ENCODE assay signal across 13 cellular contexts in the genomic region with DNA sequence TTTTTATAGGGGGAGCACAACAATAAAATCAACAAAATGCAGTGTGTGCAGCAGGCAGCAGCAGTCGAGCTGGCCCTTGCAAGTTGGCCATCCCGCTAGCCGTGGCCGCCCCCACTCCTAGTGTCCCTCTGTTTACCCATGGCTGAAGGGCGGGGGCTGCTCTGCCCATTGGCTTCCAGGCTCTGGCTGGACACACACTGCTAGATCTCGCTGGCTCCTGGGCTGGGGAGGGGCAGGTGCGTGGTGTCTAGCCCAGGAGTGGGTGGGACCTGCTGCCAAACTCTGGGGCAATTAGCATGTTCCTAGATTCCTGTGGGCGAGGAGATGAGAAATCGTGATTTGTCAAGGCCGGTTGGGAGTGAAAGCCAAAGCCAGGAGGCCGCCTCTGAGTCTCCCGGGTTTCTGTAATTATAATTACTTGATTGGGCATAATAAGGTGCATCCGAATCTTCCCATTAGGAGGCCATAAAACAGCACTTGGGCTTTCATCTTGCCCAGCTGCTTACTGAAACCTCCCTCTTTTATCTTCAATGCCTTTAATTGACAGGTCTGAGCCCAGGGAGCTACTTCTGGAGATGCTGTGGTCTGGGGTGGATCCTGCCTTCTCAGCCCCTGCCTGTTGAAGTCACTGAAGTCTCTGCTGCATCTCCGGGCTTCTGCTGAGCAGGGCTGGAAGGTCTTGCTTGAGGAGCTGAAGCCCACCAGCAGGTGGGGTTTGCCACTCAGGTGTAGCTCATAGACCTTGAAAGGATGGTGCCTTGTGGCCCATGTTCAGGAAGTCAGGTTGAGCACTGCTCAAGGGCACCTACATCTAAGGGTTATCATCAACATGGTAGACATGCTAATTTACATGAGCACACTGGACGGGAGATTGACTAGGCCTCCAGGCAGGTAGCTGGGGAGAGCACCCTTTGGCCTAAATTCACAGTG. TPM values are rescaled to one million over a fixed set of nuclear protein-coding genes. Genes with fewer than 3 reads are reported as not detected.
DNase-seq lines count a peak whose midpoint lies in the region; ATAC-seq and TF ChIP-seq lines count a peak whose summit lies in the region.
"Had no signal": no experiment of that assay in that cellular context is flagged by ENCODE, and none has a peak within 500 bp of the region (broad histone marks: within the 10 kb centered on the region; RNA-seq: fewer than 3 reads in every experiment).

No MANE protein-coding gene starts in this region.

- H3K4me3 Mint-ChIP-seq in activated CD4-positive, alpha-beta T cell treated with anti-CD3 and anti-CD28 coated beads, Interleukin-2, amount 10 ng/mL, durations not matched to agents 7 days and 5 days, result no peak overlapping the region
- H3K4me3 Mint-ChIP-seq: activated naive CD8-positive, alpha-beta T cell had no signal

- H3K9ac ChIP-seq in colonic mucosa (ENCODE audit: low read depth in 2 of 2, low read length in 2 of 2), result no peak overlapping the region

- H3K36me3 ChIP-seq in colonic mucosa (no peaks in the 10 kb centered on the region), sigmoid colon (no peaks in the 10 kb centered on the region)
- H3K36me3 ChIP-seq: stomach had no signal

- TF ChIP-seq EP300 in sigmoid colon (IDR thresholded peaks at IDR 0.05), result no peak

- peaks cover 7% of the 10 kb centered on the region for H3K4me1 Mint-ChIP-seq in activated CD4-positive, alpha-beta T cell treated with anti-CD3 and anti-CD28 coated beads, Interleukin-2, amount 10 ng/mL, durations not matched to agents 7 days and 5 days

- DNase-seq in activated CD4-positive, alpha-beta T cell treated with anti-CD3 and anti-CD28 coated beads, Interleukin-2, amount 10 ng/mL, durations not matched to agents 7 days and 5 days, result peak; percentile 34
- no peak for DNase-seq in activated CD4-positive, alpha-beta T cell treated with anti-CD3 and anti-CD28 coated beads for 1 hour
- DNase-seq in NCI-H2227 treated with DMSO at 0.1 percent for 48 hours (lab: John Stamatoyannopoulos, UW) (peak; percentile 66), colonic mucosa (peak; percentile 16), sigmoid colon (peak; percentile 62), sciatic nerve (ENCODE audit: low spot score) (no peak), left cardiac atrium (no peak)
- DNase-seq: NCI-H510A treated with DMSO at 0.1 percent for 48 hours, stomach, T-helper 9 cell had no signal

- no peaks in the 10 kb centered on the region for H3K27me3 ChIP-seq in colonic mucosa
- no peaks in the 10 kb centered on the region for H3K27me3 ChIP-seq in sigmoid colon
- H3K27me3 ChIP-seq: stomach had no signal

- ATAC-seq in HG03280 (IDR thresholded peaks at IDR 0.05; ENCODE audit: unreplicated experiment), result no peak
- no peak for ATAC-seq in sciatic nerve
- ATAC-seq in left cardiac atrium, result no peak

- TF ChIP-seq POLR2A in sigmoid colon (IDR thresholded peaks at IDR 0.05), result no peak

- CTCF ChIA-PET in activated CD4-positive, alpha-beta T cell treated with anti-CD3 and anti-CD28 coated beads, Interleukin-2, amount 10 ng/mL, durations not matched to agents 7 days and 5 days (lab: Charles Lee), result interaction anchor here (0.5 to 3.2 kb wide), 15 partner anchors 8 to 624 kb away, joined by 3 to 21 read pairs (median 3); no protein-coding TSS in a partner anchor

- intact Hi-C loops in colonic mucosa (cut with DNase I) (no loop called here), sigmoid colon (cut with DNase I) (no loop called here), sciatic nerve (cut with DNase I) (no loop called here), left cardiac atrium (cut with DNase I) (no loop called here)

- no peaks in the 10 kb centered on the region for H3K27me3 Mint-ChIP-seq in activated CD4-positive, alpha-beta T cell treated with anti-CD3 and anti-CD28 coated beads, Interleukin-2, amount 10 ng/mL, durations not matched to agents 7 days and 5 days
- H3K27me3 Mint-ChIP-seq: activated naive CD8-positive, alpha-beta T cell had no signal

- peaks cover 14% of the 10 kb centered on the region for H3K9me3 Mint-ChIP-seq in activated CD4-positive, alpha-beta T cell treated with anti-CD3 and anti-CD28 coated beads, Interleukin-2, amount 10 ng/mL, durations not matched to agents 7 days and 5 days

- POLR2A ChIA-PET in activated CD4-positive, alpha-beta T cell treated with anti-CD3 and anti-CD28 coated beads, Interleukin-2, amount 10 ng/mL, durations not matched to agents 7 days and 5 days (lab: Charles Lee), result no interaction called here

- peak overlapping the region; percentile 67 for H3K27ac Mint-ChIP-seq in activated CD4-positive, alpha-beta T cell treated with anti-CD3 and anti-CD28 coated beads, Interleukin-2, amount 10 ng/mL, durations not matched to agents 7 days and 5 days
- H3K27ac Mint-ChIP-seq: activated naive CD8-positive, alpha-beta T cell had no signal

- H3K9me3 ChIP-seq in colonic mucosa (no peaks in the 10 kb centered on the region), sigmoid colon (no peaks in the 10 kb centered on the region)

- H3K36me3 Mint-ChIP-seq in activated CD4-positive, alpha-beta T cell treated with anti-CD3 and anti-CD28 coated beads, Interleukin-2, amount 10 ng/mL, durations not matched to agents 7 days and 5 days (ENCODE audit: low read depth), result peaks cover 7% of the 10 kb centered on the region
- H3K36me3 Mint-ChIP-seq: activated naive CD8-positive, alpha-beta T cell had no signal

- 88 to 92% methylated on average over 15 of the region's 15 CpGs for WGBS in sigmoid colon, 2 donors

- H3K27ac ChIP-seq in colonic mucosa, result no peak overlapping the region
- H3K27ac ChIP-seq in sigmoid colon, result peak overlapping the region in 1 of 4 donors; percentile 77
- H3K27ac ChIP-seq: epithelial cell of prostate had no signal

- H3K4me1 ChIP-seq in colonic mucosa, result no peaks in the 10 kb centered on the region
- H3K4me1 ChIP-seq in sigmoid colon, result peaks cover 0 to 15% (median 4%) of the 10 kb centered on the region in 4 donors

- H3K4me3 ChIP-seq in colonic mucosa (no peak overlapping the region), sigmoid colon (no peak overlapping the region)
- H3K4me3 ChIP-seq: stomach had no signal

- TF ChIP-seq CTCF in colonic mucosa (IDR thresholded peaks at IDR 0.05) (no peak), sigmoid colon (IDR thresholded peaks at IDR 0.05) (no peak)

RNA-seq across cellular contexts. Expression of a gene that starts 44.5 kb away (rescaled TPM):
- total RNA-seq in activated CD4-positive, alpha-beta T cell treated with anti-CD3 and anti-CD28 coated beads, Interleukin-2, amount 10 ng/mL, durations not matched to agents 7 days and 5 days, result not detected
- total RNA-seq in colonic mucosa, result 10 to 100 TPM in 1 of 2 donors, 1 to 10 TPM in 1; 7.4 to 19.6 TPM
- 100 to 1,000 TPM in 2 of 4 donors, 10 to 100 TPM in 2; 83.6 to 181 (median 95.0) TPM for total RNA-seq in sigmoid colon
- polyA plus RNA-seq in sigmoid colon, result 10 to 100 TPM in 1 of 3 donors, 1 to 10 TPM in 2; 6.0 to 15.2 (median 9.0) TPM
- total RNA-seq in sciatic nerve, result 201 TPM
- 1,000 to 10,000 TPM; 1,563 to 1,610 TPM for total RNA-seq in left cardiac atrium

RNA-seq across cellular contexts. Expression of a gene that starts 57.4 kb away (rescaled TPM):
- total RNA-seq in activated CD4-positive, alpha-beta T cell treated with anti-CD3 and anti-CD28 coated beads, Interleukin-2, amount 10 ng/mL, durations not matched to agents 7 days and 5 days, result 10 to 100 TPM; 45.5 to 47.3 TPM
- 100 to 1,000 TPM; 194 TPM for total RNA-seq in colonic mucosa
- total RNA-seq in sigmoid colon, result 100 to 1,000 TPM; 115 to 145 (median 130) TPM
- 10 to 100 TPM; 36.6 to 92.2 (median 91.1) TPM for polyA plus RNA-seq in sigmoid colon
- 92.4 TPM for total RNA-seq in sciatic nerve
- total RNA-seq in left cardiac atrium, result 100 to 1,000 TPM in 1 of 2 donors, 10 to 100 TPM in 1; 74.5 to 128 TPM

Comparison
In these comparisons a context has a peak if more than half of its experiments do, and no peak if none do; other contexts are left out.
1. DNase-seq: peak in activated CD4-positive, alpha-beta T cell treated with anti-CD3 and anti-CD28 coated beads, Interleukin-2, amount 10 ng/mL, durations not matched to agents 7 days and 5 days (single experiment), NCI-H2227 treated with DMSO at 0.1 percent for 48 hours (single experiment), colonic mucosa (single experiment) and sigmoid colon (single experiment); none in activated CD4-positive, alpha-beta T cell treated with anti-CD3 and anti-CD28 coated beads for 1 hour (single experiment), sciatic nerve (single experiment) and left cardiac atrium (single experiment).
2. RNA of a gene that starts 44.5 kb away (total RNA-seq): 1,563 to 1,610 TPM in left cardiac atrium, 201 TPM in sciatic nerve (single experiment), 83.6 to 181 TPM in sigmoid colon and 7.4 to 19.6 TPM in colonic mucosa; not detected in activated CD4-positive, alpha-beta T cell treated with anti-CD3 and anti-CD28 coated beads, Interleukin-2, amount 10 ng/mL, durations not matched to agents 7 days and 5 days; every median in the first group is over 4 times any median in the second.